Comparison of ENCODE assay signal across 26 cellular contexts in the genomic region with DNA sequence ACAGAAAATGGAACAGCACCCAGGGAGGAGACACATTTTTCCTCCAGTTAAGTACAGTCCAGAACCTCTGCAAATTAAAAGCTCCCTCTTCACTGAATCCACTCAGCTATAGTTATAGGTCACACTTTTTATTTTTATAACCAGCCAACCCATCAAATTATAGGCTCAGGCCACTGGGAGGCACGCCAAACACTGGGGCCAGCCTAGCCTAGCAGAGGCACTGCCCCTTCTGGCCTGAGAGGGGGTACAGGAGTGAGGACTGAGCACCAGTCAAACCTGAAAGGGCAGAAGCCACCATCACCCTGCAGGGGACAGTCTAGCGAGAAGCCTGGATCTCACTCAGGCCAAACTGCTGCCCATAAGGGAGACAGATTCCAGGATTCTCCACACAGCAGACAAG. TPM values are rescaled to one million over a fixed set of nuclear protein-coding genes. Genes with fewer than 3 reads are reported as not detected.
DNase-seq lines count a peak whose midpoint lies in the region; ATAC-seq, FAIRE-seq and TF ChIP-seq lines count a peak whose summit lies in the region.
"Had no signal": no experiment of that assay in that cellular context is flagged by ENCODE, and none has a peak within 500 bp of the region (broad histone marks: within the 10 kb centered on the region; RNA-seq: fewer than 3 reads in every experiment).

No MANE protein-coding gene starts in this region.

- H3K27me3 Mint-ChIP-seq in GM23338 (ENCODE audit: insufficient read depth, low read depth, poor library complexity) = peaks cover 4% of the 10 kb centered on the region
- H3K27me3 Mint-ChIP-seq in endothelial cell (ENCODE audit: unreplicated experiment) = peaks cover 10% of the 10 kb centered on the region
- H3K27me3 Mint-ChIP-seq: activated naive CD4-positive, alpha-beta T cell treated with anti-CD3 and anti-CD28 coated beads, Interleukin-2, amount 50 U/mL, for 24 hours; CD4-positive, CD25-positive, alpha-beta regulatory T cell; IgD-negative memory B cell; T-cell had no signal

- H3K9me3 Mint-ChIP-seq in GM23338 (no peaks in the 10 kb centered on the region), endothelial cell (ENCODE audit: unreplicated experiment) (no peaks in the 10 kb centered on the region)
- H3K9me3 Mint-ChIP-seq: activated naive CD4-positive, alpha-beta T cell treated with anti-CD3 and anti-CD28 coated beads, Interleukin-2, amount 50 U/mL, for 24 hours; activated T-cell treated with anti-CD3 and anti-CD28 coated beads, Interleukin-2, amount 50 U/mL, for 72 hours; CD4-positive, CD25-positive, alpha-beta regulatory T cell; IgD-negative memory B cell; T-cell had no signal

- no peaks in the 10 kb centered on the region for H3F3A ChIP-seq in GM23338 (replicated peaks; ENCODE audit: low read depth)

- no peak for TF ChIP-seq POLR2A in A549 (IDR thresholded peaks at IDR 0.05; ENCODE audit: low read length)

- H3K79me2 ChIP-seq in GM23338 (replicated peaks; ENCODE audit: insufficient read depth) (peaks cover 93% of the 10 kb centered on the region), OCI-LY7 (ENCODE audit: insufficient read depth, low read depth, low read length) (0 out of 2 replicates have a peak, but pooled peaks cover 5% of the 10 kb centered on the region)

- TF ChIP-seq RAD21 in A549 (conservative IDR thresholded peaks at IDR 0.05 in 1 of 2, IDR thresholded peaks at IDR 0.05 in 1 of 2) = no peak

- H3K36me3 ChIP-seq in GM23338 (ENCODE audit: insufficient read depth) (no peaks in the 10 kb centered on the region), OCI-LY7 (ENCODE audit: insufficient read depth, low read length) (no peaks in the 10 kb centered on the region)
- H3K36me3 ChIP-seq: lower lobe of right lung had no signal

- H3K9me2 ChIP-seq in GM23338 (ENCODE audit: insufficient read depth) (no peaks in the 10 kb centered on the region), OCI-LY7 (ENCODE audit: insufficient read depth, low read length) (no peaks in the 10 kb centered on the region)

- TF ChIP-seq EP300 in A549 (IDR thresholded peaks at IDR 0.05) = no peak

- H3K4me2 ChIP-seq in A549 (no peak overlapping the region), GM23338 (no peak overlapping the region), OCI-LY7 (ENCODE audit: low read length) (no peak overlapping the region)

- TF ChIP-seq CTCF in A549 (IDR thresholded peaks at IDR 0.05) (no peak), GM23338 (conservative IDR thresholded peaks at IDR 0.05; ENCODE audit: low read depth in 2 of 2) (peak; percentile 39 to 53; a peak in 3 of 4 replicates), OCI-LY7 (conservative IDR thresholded peaks at IDR 0.05; ENCODE audit: low read length) (peak; percentile 53), endothelial cell (IDR thresholded peaks at IDR 0.05; ENCODE audit: unreplicated experiment) (no peak)

- POLR2A ChIA-PET in A549 (lab: Yijun Ruan, JAX) (no interaction called here), OCI-LY7 (lab: Charles Lee) (interaction anchor here (0.8 to 2.2 kb wide), 4 partner anchors 11 to 25 kb away, joined by 3 to 5 read pairs (median 4); no protein-coding TSS in a partner anchor)

- H3K27ac Mint-ChIP-seq in GM23338 (no peak overlapping the region), endothelial cell (ENCODE audit: unreplicated experiment) (peak overlapping the region; percentile 81)
- H3K27ac Mint-ChIP-seq: activated naive CD4-positive, alpha-beta T cell treated with anti-CD3 and anti-CD28 coated beads, Interleukin-2, amount 50 U/mL, for 24 hours; activated T-cell treated with anti-CD3 and anti-CD28 coated beads, Interleukin-2, amount 50 U/mL, for 72 hours; IgD-negative memory B cell had no signal

- H3K4me1 Mint-ChIP-seq in GM23338 = peaks cover 40% of the 10 kb centered on the region
- peaks cover 43% of the 10 kb centered on the region for H3K4me1 Mint-ChIP-seq in endothelial cell (ENCODE audit: unreplicated experiment)

- intact Hi-C loops in OCI-LY7 (cut with micrococcal nuclease; ENCODE audit: unreplicated experiment) (no loop called here), head of caudate nucleus (cut with DNase I) (no loop called here)

- H2AFZ ChIP-seq in GM23338 (no peak overlapping the region), OCI-LY7 (ENCODE audit: low read length) (no peak overlapping the region)

- H3K9me3 ChIP-seq in A549 (no peaks in the 10 kb centered on the region), OCI-LY7 (ENCODE audit: low read length) (no peaks in the 10 kb centered on the region)
- H3K9me3 ChIP-seq: lower lobe of right lung had no signal

- H3K4me3 ChIP-seq in A549 = no peak overlapping the region
- H3K4me3 ChIP-seq in GM23338 = no peak overlapping the region
- no peak overlapping the region for H3K4me3 ChIP-seq in OCI-LY7 (ENCODE audit: low read depth, low read length, poor library complexity, severe bottlenecking)
- H3K4me3 ChIP-seq: lower lobe of right lung had no signal

- H3K4me3 Mint-ChIP-seq in GM23338 = no peak overlapping the region
- peak overlapping the region; percentile 76 for H3K4me3 Mint-ChIP-seq in endothelial cell (ENCODE audit: unreplicated experiment)
- H3K4me3 Mint-ChIP-seq: activated naive CD4-positive, alpha-beta T cell treated with anti-CD3 and anti-CD28 coated beads, Interleukin-2, amount 50 U/mL, for 24 hours; activated T-cell treated with anti-CD3 and anti-CD28 coated beads, Interleukin-2, amount 50 U/mL, for 72 hours; CD4-positive, CD25-positive, alpha-beta regulatory T cell; T-cell had no signal

- H4K20me1 ChIP-seq in GM23338 (replicated peaks; ENCODE audit: insufficient read depth) (peaks cover 8% of the 10 kb centered on the region; the same call in 1 of the 2 replicates), OCI-LY7 (ENCODE audit: insufficient read depth, low read length) (no peaks in the 10 kb centered on the region)

- DNase-seq in A549 (ENCODE audit: low read depth in 1 of 2, low spot score in 1 of 2) (no peak), GM23338 (ENCODE audit: low spot score) (peak; percentile 75), OCI-LY7 (ENCODE audit: low spot score) (no peak), endothelial cell (ENCODE audit: low spot score) (no peak), head of caudate nucleus (no peak)
- DNase-seq in activated CD8-positive, alpha-beta memory T cell treated with anti-CD3 and anti-CD28 coated beads for 24 hours = no peak
- DNase-seq: activated CD4-positive, alpha-beta T cell treated with anti-CD3 and anti-CD28 coated beads for 48 hours; activated T-cell treated with anti-CD3 and anti-CD28 coated beads, Interleukin-2, amount 50 U/mL, for 72 hours; CD4-positive, CD25-positive, alpha-beta regulatory T cell; foreskin keratinocyte; GDM1; hippocampal formation; lower lobe of right lung; NCI-H1694 treated with DMSO at 0.1 percent for 48 hours; NCI-H345; retina; SIG-M5; stimulated activated CD4-positive, alpha-beta T cell treated with anti-CD3 and anti-CD28 coated beads, Interleukin-4, amount 100 ng/mL, for 24 hours; stimulated activated naive CD4-positive, alpha-beta T cell treated with Interleukin-2 at 50 U/mL for 16 hours; T-cell had no signal

- no peak overlapping the region for H3K27ac ChIP-seq in A549
- H3K27ac ChIP-seq in GM23338 (ENCODE audit: low read depth) = no peak overlapping the region; the same call in 1 of the 2 replicates
- H3K27ac ChIP-seq in OCI-LY7 (ENCODE audit: low read depth, low read length, poor library complexity, severe bottlenecking) = no peak overlapping the region
- H3K27ac ChIP-seq: foreskin keratinocyte, lower lobe of right lung had no signal

- 64% methylated on average over 2 of the region's 2 CpGs for WGBS in A549 (ENCODE audit: missing lambda C conversion rate)

- no peaks in the 10 kb centered on the region for H3K27me3 ChIP-seq in GM23338 (ENCODE audit: insufficient read depth)
- H3K27me3 ChIP-seq: foreskin keratinocyte had no signal

- CTCF ChIA-PET in A549 (lab: Yijun Ruan, JAX) (interaction anchor here (1.5 kb wide), 1 partner anchor 25 kb away, joined by 5 read pairs; no protein-coding TSS in a partner anchor), OCI-LY7 (lab: Charles Lee; ENCODE audit: unreplicated experiment) (no interaction called here)

- ATAC-seq in A549 (peak; percentile 83 to 84), GM23338 (peak; percentile 95), HG03025 (IDR thresholded peaks at IDR 0.05; ENCODE audit: low FRiP score, unreplicated experiment) (no peak), HG02981 (IDR thresholded peaks at IDR 0.05; ENCODE audit: unreplicated experiment) (no peak)
- ATAC-seq: activated T-cell treated with anti-CD3 and anti-CD28 coated beads, Interleukin-2, amount 50 U/mL, for 72 hours; foreskin keratinocyte; lower lobe of right lung; T-cell had no signal

- BruUV-seq in OCI-LY7 (replicated peaks; lab: Mats Ljungman, UMichigan) = no TSS peak

- no peak for FAIRE-seq in A549 (lab: Jason Lieb, UNC)
- FAIRE-seq: astrocyte, keratinocyte had no signal

- no peaks in the 10 kb centered on the region for H3K4me1 ChIP-seq in A549
- peaks cover 34% of the 10 kb centered on the region for H3K4me1 ChIP-seq in GM23338 (ENCODE audit: insufficient read depth)
- peaks cover 43% of the 10 kb centered on the region for H3K4me1 ChIP-seq in OCI-LY7 (ENCODE audit: insufficient read depth, low read length, poor library complexity, severe bottlenecking)
- H3K4me1 ChIP-seq: foreskin keratinocyte had no signal

- H3K36me3 Mint-ChIP-seq in GM23338 (ENCODE audit: low read depth) (peaks cover 7% of the 10 kb centered on the region; the same call in 2 of the 3 replicates), endothelial cell (ENCODE audit: low read depth, unreplicated experiment) (peaks cover 18% of the 10 kb centered on the region)
- H3K36me3 Mint-ChIP-seq: T-cell had no signal

RNA-seq across cellular contexts. Expression of a gene that starts 19.3 kb away (rescaled TPM):
- polyA plus RNA-seq in A549 (2011; rRNA removed) (1.7 TPM in 2 replicates), A549 (2017; fragmentation: RNase III; extraction: RNeasy Plus Mini Kit Qiagen cat#74134 plus additional on column Dnase treatment) (1.5 to 1.7 TPM (median 1.7 TPM) in 3 replicates), GM23338 (2016; fragmentation: Nextera tagmentation; extraction: Ambion mirVana) (8.7 and 10.5 TPM in 2 replicates)
- polyA plus RNA-seq in A549 (2012; cell fraction: cytosol; rRNA removed) = 1.3 and 1.9 TPM in 2 replicates
- 2.6 and 3.3 TPM in 2 replicates for polyA plus RNA-seq in A549 (2012; cell fraction: nucleus; rRNA removed)
- 5.5 and 5.9 TPM in 2 replicates for polyA minus RNA-seq in A549 (2011; rRNA and poly(A)+ RNA removed)
- total RNA-seq in GM23338 (2014; rRNA removed; shearing (Covaris generic)) = 17.8 and 32.6 TPM in 2 replicates
- 28.7 and 29.6 TPM in 2 replicates for total RNA-seq in OCI-LY7 (2014; rRNA removed; shearing (Covaris generic))
- total RNA-seq in OCI-LY7 (2022) (13.8 and 15.6 TPM in 2 replicates), endothelial cell (ENCODE audit: unreplicated experiment) (194 TPM)

RNA-seq across cellular contexts. Expression of a gene that starts 53.4 kb away (rescaled TPM):
- 1,088 and 1,255 TPM in 2 replicates for polyA plus RNA-seq in A549 (2011; rRNA removed)
- 277 and 358 TPM in 2 replicates for polyA plus RNA-seq in A549 (2012; cell fraction: cytosol; rRNA removed)
- 227 and 596 TPM in 2 replicates for polyA plus RNA-seq in A549 (2012; cell fraction: nucleus; rRNA removed)
- 302 to 341 TPM (median 331 TPM) in 3 replicates for polyA plus RNA-seq in A549 (2017; fragmentation: RNase III; extraction: RNeasy Plus Mini Kit Qiagen cat#74134 plus additional on column Dnase treatment)
- 371 and 381 TPM in 2 replicates for polyA minus RNA-seq in A549 (2011; rRNA and poly(A)+ RNA removed)
- total RNA-seq in GM23338 (2014; rRNA removed; shearing (Covaris generic)) = 336 and 349 TPM in 2 replicates
- polyA plus RNA-seq in GM23338 (2016; fragmentation: Nextera tagmentation; extraction: Ambion mirVana) = 240 and 245 TPM in 2 replicates
- 116 and 120 TPM in 2 replicates for total RNA-seq in OCI-LY7 (2014; rRNA removed; shearing (Covaris generic))
- total RNA-seq in OCI-LY7 (2022) = 170 and 172 TPM in 2 replicates
- total RNA-seq in endothelial cell (ENCODE audit: unreplicated experiment) = 571 TPM

Comparison
In these comparisons a context has a peak if more than half of its experiments do, and no peak if none do; other contexts are left out.
1. ATAC-seq: peak in A549 (2 of 2) and GM23338 (single experiment); none in HG03025 (single experiment) and HG02981 (single experiment).
2. CTCF ChIP-seq: peak in GM23338 (2 of 2) and OCI-LY7 (single experiment); none in A549 (single experiment) and endothelial cell (single experiment).